22 cellular contexts compared by ENCODE assay signal in the genomic region with DNA sequence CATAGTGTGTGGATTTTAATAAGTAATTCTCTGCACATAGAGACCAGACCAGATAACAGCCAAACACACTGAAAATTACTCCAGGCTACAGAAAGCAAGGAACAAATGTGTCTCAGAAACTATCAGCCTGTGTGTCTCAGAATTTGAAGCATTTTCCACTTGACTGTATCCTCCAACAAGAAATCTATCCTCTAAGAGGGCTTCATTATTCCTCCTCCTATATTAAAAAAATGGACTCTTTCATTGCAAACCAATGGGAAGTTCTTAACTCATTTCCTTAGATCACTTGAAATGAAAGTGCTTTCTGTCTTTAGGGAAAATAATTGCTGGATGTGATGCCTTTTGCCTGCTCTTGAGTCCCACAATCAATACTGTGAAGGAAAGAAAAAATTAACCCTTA. TPM values are rescaled to one million over a fixed set of nuclear protein-coding genes. Genes with fewer than 3 reads are reported as not detected.
DNase-seq lines count a peak whose midpoint lies in the region; ATAC-seq and TF ChIP-seq lines count a peak whose summit lies in the region.
"Had no signal": no experiment of that assay in that cellular context is flagged by ENCODE, and none has a peak within 500 bp of the region (broad histone marks: within the 10 kb centered on the region; RNA-seq: fewer than 3 reads in every experiment).

No MANE protein-coding gene starts in this region.

- peaks cover 0 to 11% of the 10 kb centered on the region in 2 experiments for H3K36me3 ChIP-seq in mesenchymal stem cell (ENCODE audit: control insufficient read depth in 1 of 2, insufficient read depth in 2 of 2, low read depth in 1 of 2, low read length in 2 of 2)
- H3K36me3 ChIP-seq: SJCRH30, upper lobe of left lung had no signal

- peak overlapping the region; percentile 25 for H3K9ac ChIP-seq in mesenchymal stem cell (ENCODE audit: low read length)

- no peak overlapping the region for H2BK12ac ChIP-seq in mesenchymal stem cell (ENCODE audit: low read length in 2 of 2)

- no peak overlapping the region for H3K4ac ChIP-seq in mesenchymal stem cell (ENCODE audit: low read depth in 1 of 2, low read length in 2 of 2)

- peaks cover 13% of the 10 kb centered on the region for H3K27me3 Mint-ChIP-seq in activated CD8-positive, alpha-beta memory T cell treated with anti-CD3 and anti-CD28 coated beads, Interleukin-2, amount 10 ng/mL, durations not matched to agents 7 days and 5 days

- H4K8ac ChIP-seq in mesenchymal stem cell (ENCODE audit: low read length): no peak overlapping the region

- H3K9me3 Mint-ChIP-seq in activated CD8-positive, alpha-beta memory T cell treated with anti-CD3 and anti-CD28 coated beads, Interleukin-2, amount 10 ng/mL, durations not matched to agents 7 days and 5 days (ENCODE audit: low read depth): no peaks in the 10 kb centered on the region
- H3K9me3 Mint-ChIP-seq: activated T-helper 2 cell treated with anti-CD3 and anti-CD28 coated beads, Interferon-gamma antibody, Interleukin-2, Interleukin-4, amounts not matched to agents 10 μg/mL and 5 μg/mL and 100 μg/mL, durations not matched to agents 14 hours and 24 hours and 36 hours; IgD-negative memory B cell had no signal

- no peak overlapping the region for H2BK120ac ChIP-seq in mesenchymal stem cell (ENCODE audit: low read depth, low read length)

- no peak overlapping the region for H2BK5ac ChIP-seq in mesenchymal stem cell (ENCODE audit: low read depth, low read length, poor library complexity, severe bottlenecking)

- H3K4me3 Mint-ChIP-seq in activated CD8-positive, alpha-beta memory T cell treated with anti-CD3 and anti-CD28 coated beads, Interleukin-2, amount 10 ng/mL, durations not matched to agents 7 days and 5 days: peak overlapping the region; percentile 4

- H3K4me1 ChIP-seq in mesenchymal stem cell (ENCODE audit: control insufficient read depth, insufficient read depth, low read depth, low read length): peaks cover 11% of the 10 kb centered on the region
- H3K4me1 ChIP-seq: foreskin keratinocyte, SJCRH30 had no signal

- CTCF ChIA-PET in activated CD8-positive, alpha-beta memory T cell treated with anti-CD3 and anti-CD28 coated beads, Interleukin-2, amount 10 ng/mL, durations not matched to agents 7 days and 5 days (lab: Charles Lee): no interaction called here

- no peaks in the 10 kb centered on the region for H3K79me1 ChIP-seq in mesenchymal stem cell (replicated peaks; ENCODE audit: low read length, poor library complexity, severe bottlenecking)

- H3K4me2 ChIP-seq in mesenchymal stem cell (ENCODE audit: low read length, poor library complexity, severe bottlenecking): no peak overlapping the region
- H3K4me2 ChIP-seq: A549 had no signal

- no peak overlapping the region for H2AFZ ChIP-seq in mesenchymal stem cell (ENCODE audit: low read depth, low read length)

- no peak for TF ChIP-seq CTCF in astrocyte of the cerebellum (IDR thresholded peaks at IDR 0.05; ENCODE audit: low read depth, low read length, missing control alignments)

- no peak overlapping the region for H3K23ac ChIP-seq in mesenchymal stem cell (ENCODE audit: low read length in 2 of 2)

- no peak for ATAC-seq in activated CD8-positive, alpha-beta memory T cell treated with anti-CD3 and anti-CD28 coated beads, Interleukin-2, amount 10 ng/mL, durations not matched to agents 7 days and 5 days
- no peak for ATAC-seq in SK-N-SH treated with all-trans-retinoic acid at 6 μM for 48 hours
- ATAC-seq in HG03039 (IDR thresholded peaks at IDR 0.05; ENCODE audit: unreplicated experiment): no peak
- ATAC-seq: A549, foreskin keratinocyte, left ventricle myocardium superior had no signal

- H3K18ac ChIP-seq in mesenchymal stem cell (ENCODE audit: low read depth in 1 of 2, low read length in 2 of 2): no peak overlapping the region

- peaks cover 28% of the 10 kb centered on the region for H3K4me1 Mint-ChIP-seq in activated CD8-positive, alpha-beta memory T cell treated with anti-CD3 and anti-CD28 coated beads, Interleukin-2, amount 10 ng/mL, durations not matched to agents 7 days and 5 days

- in situ Hi-C loops in astrocyte of the cerebellum (cut with HindIII; ENCODE audit: low sequenced_read_pairs): no loop called here

- H2BK15ac ChIP-seq in mesenchymal stem cell (ENCODE audit: low read depth, poor library complexity, severe bottlenecking): no peak overlapping the region

- H3K27ac Mint-ChIP-seq in activated CD8-positive, alpha-beta memory T cell treated with anti-CD3 and anti-CD28 coated beads, Interleukin-2, amount 10 ng/mL, durations not matched to agents 7 days and 5 days: no peak overlapping the region
- H3K27ac Mint-ChIP-seq: activated T-helper 2 cell treated with anti-CD3 and anti-CD28 coated beads, Interferon-gamma antibody, Interleukin-2, Interleukin-4, amounts not matched to agents 10 μg/mL and 5 μg/mL and 100 μg/mL, durations not matched to agents 14 hours and 24 hours and 36 hours had no signal

- H3K27ac ChIP-seq in mesenchymal stem cell (ENCODE audit: low read length, poor library complexity, severe bottlenecking): no peak overlapping the region
- H3K27ac ChIP-seq: A549, foreskin keratinocyte, SJCRH30 had no signal

- peaks cover 6 to 13% of the 10 kb centered on the region in 2 experiments for H3K27me3 ChIP-seq in mesenchymal stem cell (ENCODE audit: control insufficient read depth in 1 of 2, insufficient read depth in 1 of 2, low read length in 2 of 2)
- H3K27me3 ChIP-seq: SJCRH30 had no signal

- H3K9me3 ChIP-seq in mesenchymal stem cell (ENCODE audit: control insufficient read depth, low read length): no peaks in the 10 kb centered on the region
- H3K9me3 ChIP-seq: A549, SJCRH30, upper lobe of left lung had no signal

- no peaks in the 10 kb centered on the region for H3K36me3 Mint-ChIP-seq in activated CD8-positive, alpha-beta memory T cell treated with anti-CD3 and anti-CD28 coated beads, Interleukin-2, amount 10 ng/mL, durations not matched to agents 7 days and 5 days
- H3K36me3 Mint-ChIP-seq: IgD-negative memory B cell had no signal

- H4K91ac ChIP-seq in mesenchymal stem cell (ENCODE audit: low read length): no peak overlapping the region

- H3K14ac ChIP-seq in mesenchymal stem cell (ENCODE audit: low read length in 2 of 2): no peak overlapping the region

- H3K4me3 ChIP-seq in astrocyte of the cerebellum (ENCODE audit: low read depth, low read length) (peak overlapping the region; percentile 69), mesenchymal stem cell (ENCODE audit: insufficient read depth in 1 of 2, low read depth in 1 of 2, low read length in 2 of 2) (peak overlapping the region in 1 of 2 experiments; percentile 95)
- H3K4me3 ChIP-seq: A549, SJCRH30 had no signal

- H2AK5ac ChIP-seq in mesenchymal stem cell (ENCODE audit: low read length, severe bottlenecking): no peak overlapping the region

- no peak for DNase-seq in activated CD8-positive, alpha-beta memory T cell treated with anti-CD3 and anti-CD28 coated beads, Interleukin-2, amount 10 ng/mL, durations not matched to agents 7 days and 5 days
- no peak for DNase-seq in activated CD8-positive, alpha-beta memory T cell treated with anti-CD3 and anti-CD28 coated beads, Interleukin-2, amount 50 U/mL, for 4 hours
- DNase-seq in astrocyte of the cerebellum (ENCODE audit: low read depth): no peak
- no peak for DNase-seq in mesenchymal stem cell
- peak; percentile 35 for DNase-seq in superior temporal gyrus (ENCODE audit: extremely low spot score)
- DNase-seq in mucosa of gallbladder (ENCODE audit: low spot score): no peak
- DNase-seq: activated CD4-positive, alpha-beta T cell treated with anti-CD3 and anti-CD28 coated beads for 48 hours; amniotic stem cell; DMS79; foreskin keratinocyte; left ventricle myocardium superior; NCI-H2029; SJCRH30; stimulated activated naive CD4-positive, alpha-beta T cell treated with Interleukin-2 at 50 U/mL for 16 hours; upper lobe of left lung had no signal

TF ChIP-seq in SK-N-SH treated with all-trans-retinoic acid at 6 μM for 48 hours, 23 proteins besides CTCF, POLR2A, EP300 and RAD21 (continues in another document):
- TF ChIP-seq, protein P1, sequence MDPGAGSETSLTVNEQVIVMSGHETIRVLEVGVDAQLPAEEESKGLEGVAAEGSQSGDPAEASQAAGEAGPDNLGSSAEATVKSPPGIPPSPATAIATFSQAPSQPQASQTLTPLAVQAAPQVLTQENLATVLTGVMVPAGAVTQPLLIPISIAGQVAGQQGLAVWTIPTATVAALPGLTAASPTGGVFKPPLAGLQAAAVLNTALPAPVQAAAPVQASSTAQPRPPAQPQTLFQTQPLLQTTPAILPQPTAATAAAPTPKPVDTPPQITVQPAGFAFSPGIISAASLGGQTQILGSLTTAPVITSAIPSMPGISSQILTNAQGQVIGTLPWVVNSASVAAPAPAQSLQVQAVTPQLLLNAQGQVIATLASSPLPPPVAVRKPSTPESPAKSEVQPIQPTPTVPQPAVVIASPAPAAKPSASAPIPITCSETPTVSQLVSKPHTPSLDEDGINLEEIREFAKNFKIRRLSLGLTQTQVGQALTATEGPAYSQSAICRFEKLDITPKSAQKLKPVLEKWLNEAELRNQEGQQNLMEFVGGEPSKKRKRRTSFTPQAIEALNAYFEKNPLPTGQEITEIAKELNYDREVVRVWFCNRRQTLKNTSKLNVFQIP (CRISPR knock-in tag; IDR thresholded peaks at IDR 0.05; ENCODE audit: borderline replicate concordance, low read depth): no peak
- TF ChIP-seq ZFP30 (CRISPR knock-in tag; IDR thresholded peaks at IDR 0.05) (no peak), ISL1 (CRISPR knock-in tag; IDR thresholded peaks at IDR 0.05) (no peak), TCF4 (CRISPR knock-in tag; IDR thresholded peaks at IDR 0.05; ENCODE audit: borderline replicate concordance) (no peak), OSR1 (CRISPR knock-in tag; IDR thresholded peaks at IDR 0.05) (no peak), ZFP3 (CRISPR knock-in tag; IDR thresholded peaks at IDR 0.05) (no peak), ZNF565 (CRISPR knock-in tag; conservative IDR thresholded peaks at IDR 0.05; ENCODE audit: low read depth) (no peak), ZC3H10 (CRISPR knock-in tag; IDR thresholded peaks at IDR 0.05) (no peak), BACH2 (CRISPR knock-in tag; IDR thresholded peaks at IDR 0.05; ENCODE audit: borderline replicate concordance) (no peak)

RNA-seq across cellular contexts. Expression of a gene that starts 2.3 kb away (rescaled TPM):
- total RNA-seq in activated CD8-positive, alpha-beta memory T cell treated with anti-CD3 and anti-CD28 coated beads, Interleukin-2, amount 10 ng/mL, durations not matched to agents 7 days and 5 days: 1 to 10 TPM; 2.7 to 4.6 TPM
- polyA plus RNA-seq in mesenchymal stem cell (2013, experiment 1 of 2): 0.18 TPM
- 0.36 TPM for polyA plus RNA-seq in mesenchymal stem cell (2013, experiment 2 of 2)
- total RNA-seq in mucosa of gallbladder: 2.4 TPM
- total RNA-seq: endothelial cell of umbilical vein, OCI-LY7 had no signal
- polyA plus RNA-seq: endothelial cell of umbilical vein, IgD-negative memory B cell had no signal
